ENCODE assay signal across 28 cellular contexts in genomic region chr6:53567701-53568100, GRCh38. TPM values are rescaled to one million over a fixed set of nuclear protein-coding genes. Genes with fewer than 3 reads are reported as not detected.
A peak's percentile ranks its signal among the peaks of the same experiment; 100 is the strongest.
DNase-seq lines count a peak whose midpoint lies in the region; ATAC-seq, FAIRE-seq and TF ChIP-seq lines count a peak whose summit lies in the region.
"Had no signal": no experiment of that assay in that cellular context is flagged by ENCODE, and none has a peak within 500 bp of the region (broad histone marks: within the 10 kb centered on the region; RNA-seq: fewer than 3 reads in every experiment).

No MANE protein-coding gene starts in this region.

- intact Hi-C loops in pancreas (cut with DNase I), result no loop called here

- no peaks in the 10 kb centered on the region for H3F3A ChIP-seq in GM23338 (replicated peaks; ENCODE audit: low read depth)

- no peak overlapping the region for H3K4me3 ChIP-seq in GM23338
- H3K4me3 ChIP-seq in pancreas, result no peak overlapping the region
- H3K4me3 ChIP-seq: GM12878, SK-N-MC had no signal

- DNase-seq in GM23338 (ENCODE audit: low spot score), result no peak
- peak; percentile 4 for DNase-seq in NCI-H82 treated with DMSO at 0.1 percent for 48 hours (lab: John Stamatoyannopoulos, UW; ENCODE audit: unreplicated experiment)
- peak; percentile 67 to 83 for DNase-seq in foreskin keratinocyte
- no peak for DNase-seq in pancreas
- DNase-seq in chondrocyte (ENCODE audit: low spot score), result no peak
- DNase-seq: AML-193; C1 segment of cervical spinal cord; CD4-positive, alpha-beta memory T cell; COR-L47; DMS79; EL; GDM1; NCI-H1092; NCI-H1417 treated with DMSO at 0.1 percent for 48 hours; NCI-H187; NCI-H2081 treated with DMSO at 0.1 percent for 48 hours; NCI-H2171; NCI-H226; NCI-H510A; SIG-M5 had no signal

- WGBS in pancreas, 2 donors, result 15 to 23% methylated on average over 2 of the region's 2 CpGs

- H3K9me3 ChIP-seq in pancreas, result no peaks in the 10 kb centered on the region

- 0 out of 2 replicates have a peak, but pooled peaks cover 4% of the 10 kb centered on the region for H3K9me2 ChIP-seq in GM23338 (ENCODE audit: insufficient read depth)

- H3K27ac Mint-ChIP-seq in GM23338 (no peak overlapping the region), chondrocyte (ENCODE audit: unreplicated experiment) (no peak overlapping the region)
- H3K27ac Mint-ChIP-seq: CD4-positive, alpha-beta memory T cell had no signal

- TF ChIP-seq CTCF in GM23338 (conservative IDR thresholded peaks at IDR 0.05; ENCODE audit: low read depth in 2 of 2), result no peak
- no peak for TF ChIP-seq CTCF in foreskin keratinocyte (conservative IDR thresholded peaks at IDR 0.05)
- no peak for TF ChIP-seq CTCF in pancreas (IDR thresholded peaks at IDR 0.05)
- no peak for TF ChIP-seq CTCF in chondrocyte (IDR thresholded peaks at IDR 0.05)

- H3K4me1 Mint-ChIP-seq in GM23338, result no peaks in the 10 kb centered on the region
- H3K4me1 Mint-ChIP-seq in chondrocyte (ENCODE audit: low read depth), result no peaks in the 10 kb centered on the region
- H3K4me1 Mint-ChIP-seq: CD4-positive, alpha-beta memory T cell had no signal

- H3K4me3 Mint-ChIP-seq in GM23338, result no peak overlapping the region
- no peak overlapping the region for H3K4me3 Mint-ChIP-seq in chondrocyte (ENCODE audit: unreplicated experiment)
- H3K4me3 Mint-ChIP-seq: CD4-positive, alpha-beta memory T cell had no signal

- no peak overlapping the region for H3K4me2 ChIP-seq in GM23338

- no peak for FAIRE-seq in pancreas (lab: Jason Lieb, UNC)
- FAIRE-seq: A204.1, GM12878, RCC 7860 had no signal

- H3K36me3 ChIP-seq in GM23338 (ENCODE audit: insufficient read depth) (no peaks in the 10 kb centered on the region), pancreas (no peaks in the 10 kb centered on the region)

- peak overlapping the region; percentile 33; the same call in 1 of the 2 replicates for H2AFZ ChIP-seq in GM23338

- H3K4me1 ChIP-seq in GM23338 (ENCODE audit: insufficient read depth) (no peaks in the 10 kb centered on the region), foreskin keratinocyte (peaks cover 22% of the 10 kb centered on the region), pancreas (peaks cover 0 to 15% (median 0%) of the 10 kb centered on the region in 3 donors)

- no peaks in the 10 kb centered on the region for H4K20me1 ChIP-seq in GM23338 (replicated peaks; ENCODE audit: insufficient read depth)

- H3K36me3 Mint-ChIP-seq in GM23338 (ENCODE audit: low read depth) (peaks cover under 1% of the 10 kb centered on the region; the same call in 1 of the 3 replicates), chondrocyte (ENCODE audit: low read depth) (no peaks in the 10 kb centered on the region)
- H3K36me3 Mint-ChIP-seq: CD4-positive, alpha-beta memory T cell had no signal

- no peaks in the 10 kb centered on the region for H3K27me3 ChIP-seq in GM23338 (ENCODE audit: insufficient read depth)
- no peaks in the 10 kb centered on the region for H3K27me3 ChIP-seq in foreskin keratinocyte
- H3K27me3 ChIP-seq in pancreas, result no peaks in the 10 kb centered on the region

- H3K27ac ChIP-seq in GM23338 (ENCODE audit: low read depth), result no peak overlapping the region
- peak overlapping the region; percentile 74 for H3K27ac ChIP-seq in foreskin keratinocyte
- no peak overlapping the region for H3K27ac ChIP-seq in pancreas
- H3K27ac ChIP-seq: HL-60, SK-N-MC had no signal

- no peak for ATAC-seq in GM23338
- peak; percentile 57 for ATAC-seq in foreskin keratinocyte
- peak in 3 of 4 donors; percentile 53 to 74 (median 69) for ATAC-seq in pancreas
- no peak for ATAC-seq in HG03565 (IDR thresholded peaks at IDR 0.05; ENCODE audit: unreplicated experiment)
- no peak for ATAC-seq in GM21381 (IDR thresholded peaks at IDR 0.05; ENCODE audit: unreplicated experiment)
- ATAC-seq: GM12878, HCT116 had no signal

- no peaks in the 10 kb centered on the region for H3K79me2 ChIP-seq in GM23338 (replicated peaks; ENCODE audit: insufficient read depth)

- H3K27me3 Mint-ChIP-seq in GM23338 (ENCODE audit: insufficient read depth, low read depth, poor library complexity), result no peaks in the 10 kb centered on the region
- H3K27me3 Mint-ChIP-seq in chondrocyte (ENCODE audit: low read depth), result peaks cover 22% of the 10 kb centered on the region

- H3K9me3 Mint-ChIP-seq in GM23338, result peaks cover 9% of the 10 kb centered on the region
- H3K9me3 Mint-ChIP-seq in chondrocyte (ENCODE audit: low read depth), result no peaks in the 10 kb centered on the region
- H3K9me3 Mint-ChIP-seq: CD4-positive, alpha-beta memory T cell had no signal

TF ChIP-seq in GM23338, 12 proteins besides CTCF, POLR2A, EP300 and RAD21 (continues in another document):
- TF ChIP-seq STAT1 (IDR thresholded peaks at IDR 0.05; ENCODE audit: unreplicated experiment), result no peak
- no peak for TF ChIP-seq ZNF462 (CRISPR knock-in tag; IDR thresholded peaks at IDR 0.05)
- TF ChIP-seq EZH2 (IDR thresholded peaks at IDR 0.05; ENCODE audit: low read depth, unreplicated experiment), result no peak
- TF ChIP-seq NANOG (IDR thresholded peaks at IDR 0.05; ENCODE audit: borderline replicate concordance), result no peak
- TF ChIP-seq ETS1 (IDR thresholded peaks at IDR 0.05), result no peak
- TF ChIP-seq JUNB (IDR thresholded peaks at IDR 0.05; ENCODE audit: unreplicated experiment), result no peak
- TF ChIP-seq EZH2phosphoT487 (IDR thresholded peaks at IDR 0.05; ENCODE audit: unreplicated experiment), result no peak

RNA-seq across cellular contexts. Expression of gene GCLC, which starts 22.8 kb away (rescaled TPM):
- total RNA-seq in GM23338 (2014; rRNA removed; shearing (Covaris generic)), result 40.3 and 71.4 TPM in 2 replicates
- polyA plus RNA-seq in GM23338 (2016; fragmentation: Nextera tagmentation; extraction: Ambion mirVana) (13.3 and 16.9 TPM in 2 replicates), foreskin keratinocyte (9.9 and 15.5 TPM in 2 replicates), pancreas (10 to 100 TPM in 1 of 2 donors, 1 to 10 TPM in 1; 5.9 to 10.4 TPM)
- total RNA-seq in foreskin keratinocyte (40.2 and 43.1 TPM in 2 replicates), pancreas (10 to 100 TPM; 10.0 to 29.5 (median 18.0) TPM), chondrocyte (35.2 to 39.0 TPM (median 37.1 TPM) in 3 replicates)

Comparison
In these comparisons a context has a peak if more than half of its experiments do, and no peak if none do; other contexts are left out.
1. ATAC-seq: peak in foreskin keratinocyte (single experiment) and pancreas (3 of 4); none in GM23338 (single experiment), HG03565 (single experiment) and GM21381 (single experiment).
2. DNase-seq: peak in NCI-H82 treated with DMSO at 0.1 percent for 48 hours (single experiment) and foreskin keratinocyte (2 of 2); none in GM23338 (single experiment), pancreas (0 of 6) and chondrocyte (single experiment).